ENCODE assay signal across 1 cellular context in the genomic region with DNA sequence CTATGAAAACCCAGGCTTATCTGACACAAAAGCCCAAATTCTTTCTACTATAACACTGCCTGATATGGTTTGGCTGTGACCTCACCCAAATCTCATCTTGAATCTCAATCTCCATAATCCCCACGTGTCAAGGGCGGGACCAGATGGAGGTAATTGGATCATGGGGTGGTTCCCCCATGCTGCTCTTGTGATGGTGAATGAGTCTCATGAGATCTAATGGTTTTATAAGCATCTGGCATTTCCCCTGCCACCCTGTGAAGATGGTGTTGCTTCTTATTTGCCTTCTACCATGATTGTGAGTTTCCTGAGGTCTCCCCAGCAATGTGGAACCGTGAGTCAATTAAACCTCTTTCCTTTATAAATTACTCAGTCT.
TF ChIP-seq lines count a peak whose summit lies in the region.

No MANE protein-coding gene starts in this region.

TF ChIP-seq in GM12878, 131 proteins besides CTCF, POLR2A, EP300 and RAD21 (continued from another document):
- no peak for TF ChIP-seq TCF7 (IDR thresholded peaks at IDR 0.05; ENCODE audit: borderline replicate concordance)
